9 cellular contexts compared by ENCODE assay signal in the genomic region with DNA sequence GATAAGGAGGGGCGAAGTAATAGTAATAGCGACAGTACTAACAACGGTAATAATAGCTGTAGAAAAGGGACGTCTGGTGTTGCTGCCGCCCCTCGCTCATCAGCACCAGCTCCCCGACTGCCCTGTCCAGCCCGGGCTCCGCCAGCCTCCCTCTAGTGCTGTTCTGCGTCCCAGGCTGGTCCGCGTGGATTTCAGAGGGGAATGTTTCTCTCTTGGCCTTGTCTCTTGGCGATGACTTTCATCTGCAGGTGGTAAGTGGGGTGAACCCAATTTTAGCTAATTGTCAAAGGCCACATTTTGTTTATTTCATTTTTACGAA. TPM values are rescaled to one million over a fixed set of nuclear protein-coding genes. Genes with fewer than 3 reads are reported as not detected.
DNase-seq lines count a peak whose midpoint lies in the region; ATAC-seq and TF ChIP-seq lines count a peak whose summit lies in the region.
"Had no signal": no experiment of that assay in that cellular context is flagged by ENCODE, and none has a peak within 500 bp of the region (broad histone marks: within the 10 kb centered on the region; RNA-seq: fewer than 3 reads in every experiment).

No MANE protein-coding gene starts in this region.

- H3K9me3 ChIP-seq in ES-I3 (ENCODE audit: control insufficient read depth, insufficient read depth, low read length) (no peaks in the 10 kb centered on the region), lung (ENCODE audit: control insufficient read depth in 2 of 2, insufficient read depth in 1 of 2, low read length in 1 of 2) (no peaks in the 10 kb centered on the region), transverse colon (no peaks in the 10 kb centered on the region)
- no peaks in the 10 kb centered on the region for H3K9me3 ChIP-seq in CD4-positive, alpha-beta memory T cell (ENCODE audit: control insufficient read depth in 1 of 2, low read length in 2 of 2)

- H3K4me1 ChIP-seq in ES-I3 (ENCODE audit: insufficient read depth, low read length) (peaks cover 7% of the 10 kb centered on the region), lung (ENCODE audit: control insufficient read depth in 2 of 2, insufficient read depth in 2 of 2, low read length in 2 of 2) (peaks cover 0 to 6% of the 10 kb centered on the region in 2 donors), transverse colon (peaks cover 0 to 14% (median 10%) of the 10 kb centered on the region in 4 donors)
- peaks cover 8% of the 10 kb centered on the region for H3K4me1 ChIP-seq in CD4-positive, alpha-beta memory T cell (ENCODE audit: insufficient read depth, low read length)

- ATAC-seq in HG03442 (IDR thresholded peaks at IDR 0.05; ENCODE audit: unreplicated experiment) (peak; percentile 11), lung (ENCODE audit: insufficient read depth, low FRiP score) (no peak)

- peak overlapping the region; percentile 61 to 84 for H3K27ac ChIP-seq in coronary artery
- H3K27ac ChIP-seq in lung (ENCODE audit: low read depth in 1 of 2, low read length in 1 of 2) = no peak overlapping the region
- peak overlapping the region; percentile 45 to 64 (median 54) for H3K27ac ChIP-seq in transverse colon
- H3K27ac ChIP-seq in CD4-positive, alpha-beta memory T cell (ENCODE audit: low read depth, low read length) = no peak overlapping the region

- intact Hi-C loops in transverse colon (cut with DNase I; ENCODE audit: low total_unique reads) = no loop called here
- intact Hi-C loops in CD4-positive, alpha-beta memory T cell (cut with micrococcal nuclease) = no loop called here

- no peak for TF ChIP-seq CTCF in coronary artery (IDR thresholded peaks at IDR 0.05)
- TF ChIP-seq CTCF in lung (IDR thresholded peaks at IDR 0.05; ENCODE audit: control extremely low read depth, extremely low read depth) = no peak
- TF ChIP-seq CTCF in transverse colon (IDR thresholded peaks at IDR 0.05) = no peak
- no peak for TF ChIP-seq CTCF in GM13976 (IDR thresholded peaks at IDR 0.05; ENCODE audit: borderline replicate concordance, control extremely low read depth, extremely low read depth, insufficient read depth, missing control alignments)

- peak overlapping the region in 3 of 8 donors; percentile 4 to 67 (median 47) for H3K4me3 Mint-ChIP-seq in CD4-positive, alpha-beta memory T cell

- peak overlapping the region; percentile 88 for H3K9ac ChIP-seq in ES-I3 (ENCODE audit: low read depth, low read length)

- peaks cover 0 to 11% (median 4%) of the 10 kb centered on the region in 8 donors for H3K9me3 Mint-ChIP-seq in CD4-positive, alpha-beta memory T cell

- POLR2A ChIA-PET in CD4-positive, alpha-beta memory T cell (lab: Charles Lee; ENCODE audit: partially characterized antibody) = no interaction called here

- peaks cover 0 to 15% (median 3%) of the 10 kb centered on the region in 4 donors for H3K4me1 Mint-ChIP-seq in CD4-positive, alpha-beta memory T cell

- CTCF ChIA-PET in CD4-positive, alpha-beta memory T cell (lab: Charles Lee; ENCODE audit: partially characterized antibody) = no interaction called here

- in situ Hi-C loops in transverse colon (cut with MboI; ENCODE audit: low pct_ligation_motif_present in 1 of 4, low pct_unique_long_range_greater_than_20kb in 1 of 4, low sequenced_read_pairs in 3 of 4) (no loop called here), GM13976 (cut with MboI; ENCODE audit: low sequenced_read_pairs, unreplicated experiment) (no loop called here)

- no peaks in the 10 kb centered on the region for H3K36me3 ChIP-seq in ES-I3 (ENCODE audit: insufficient read depth, low read length)
- H3K36me3 ChIP-seq in lung (ENCODE audit: control insufficient read depth in 2 of 2, insufficient read depth in 2 of 2, low read length in 2 of 2) = no peaks in the 10 kb centered on the region
- H3K36me3 ChIP-seq in transverse colon = no peaks in the 10 kb centered on the region
- H3K36me3 ChIP-seq in CD4-positive, alpha-beta memory T cell (ENCODE audit: insufficient read depth, low read length) = no peaks in the 10 kb centered on the region

- no peak overlapping the region for H3K27ac Mint-ChIP-seq in CD4-positive, alpha-beta memory T cell

- H3K36me3 Mint-ChIP-seq in CD4-positive, alpha-beta memory T cell = no peaks in the 10 kb centered on the region

- WGBS in lung, 2 donors = 0 to 1% methylated on average over 14 of the region's 14 CpGs
- WGBS in transverse colon (ENCODE audit: low coverage in 1 of 2), 2 donors = 6% methylated on average over 14 of the region's 14 CpGs; no CpG with 5 or more reads in 1 of the 2 donors

- peak overlapping the region; percentile 83 for H3K4me3 ChIP-seq in coronary artery
- H3K4me3 ChIP-seq in lung = peak overlapping the region; percentile 66
- peak overlapping the region; percentile 30 to 68 (median 48) for H3K4me3 ChIP-seq in transverse colon
- H3K4me3 ChIP-seq in CD4-positive, alpha-beta memory T cell (ENCODE audit: low read length in 2 of 2) = no peak overlapping the region

- no peak for TF ChIP-seq EP300 in transverse colon (IDR thresholded peaks at IDR 0.05; ENCODE audit: low read depth)

- H3K27me3 ChIP-seq in lung (ENCODE audit: control insufficient read depth, insufficient read depth) = no peaks in the 10 kb centered on the region
- H3K27me3 ChIP-seq in transverse colon = peaks cover 32% of the 10 kb centered on the region
- peaks cover 17% of the 10 kb centered on the region for H3K27me3 ChIP-seq in CD4-positive, alpha-beta memory T cell (ENCODE audit: insufficient read depth, low read length)

- TF ChIP-seq POLR2A in transverse colon (IDR thresholded peaks at IDR 0.05) = no peak

- DNase-seq in coronary artery (ENCODE audit: low spot score) = peak; percentile 76
- no peak for DNase-seq in lung (ENCODE audit: low spot score)
- DNase-seq in transverse colon = no peak
- no peak for DNase-seq in GM13976 (ENCODE audit: low spot score)
- no peak for DNase-seq in CD4-positive, alpha-beta memory T cell
- DNase-seq in Ammon's horn (ENCODE audit: low spot score) = no peak

- H3K27me3 Mint-ChIP-seq in CD4-positive, alpha-beta memory T cell = peaks cover 28 to 39% of the 10 kb centered on the region in 2 donors

RNA-seq across cellular contexts. Expression of a gene that starts 0.6 kb away (rescaled TPM):
- total RNA-seq in lung (10 to 100 TPM in 1 of 2 donors, 1 to 10 TPM in 1; 6.5 to 25.7 TPM), transverse colon (1 to 10 TPM in 2 of 4 donors, under 1 TPM in 1, not detected in 1; 0.82 to 2.2 (median 1.6) TPM)
- polyA plus RNA-seq in lung = 1 to 10 TPM; 1.4 to 3.0 TPM
- total RNA-seq in CD4-positive, alpha-beta memory T cell = not detected
- polyA plus RNA-seq in CD4-positive, alpha-beta memory T cell = not detected
- total RNA-seq: mononuclear cell had no signal

Comparison
In these comparisons a context has a peak if more than half of its experiments do, and no peak if none do; other contexts are left out.
1. H3K27ac ChIP-seq: peak in coronary artery (2 of 2) and transverse colon (4 of 4); none in lung (0 of 2) and CD4-positive, alpha-beta memory T cell (single experiment).
2. H3K4me3 ChIP-seq: peak in coronary artery (single experiment), lung (single experiment) and transverse colon (4 of 4); none in CD4-positive, alpha-beta memory T cell (0 of 2).